Comparison of ENCODE assay signal across 1 cellular context in genomic region chr1:226708342-226708780, GRCh38.
TF ChIP-seq lines count a peak whose summit lies in the region.

No MANE protein-coding gene starts in this region.

TF ChIP-seq in HEK293, 187 proteins besides CTCF, POLR2A, EP300 and RAD21 (continued from another document):
- no peak for TF ChIP-seq ZNF239 (tag by site-specific recombination; IDR thresholded peaks at IDR 0.05)
- TF ChIP-seq KLF1 (tag by site-specific recombination; IDR thresholded peaks at IDR 0.05) = peak; percentile 75
- TF ChIP-seq ZNF707 (tag by site-specific recombination; IDR thresholded peaks at IDR 0.05) = no peak
